ENCODE assay signal across 1 cellular context in the genomic region with DNA sequence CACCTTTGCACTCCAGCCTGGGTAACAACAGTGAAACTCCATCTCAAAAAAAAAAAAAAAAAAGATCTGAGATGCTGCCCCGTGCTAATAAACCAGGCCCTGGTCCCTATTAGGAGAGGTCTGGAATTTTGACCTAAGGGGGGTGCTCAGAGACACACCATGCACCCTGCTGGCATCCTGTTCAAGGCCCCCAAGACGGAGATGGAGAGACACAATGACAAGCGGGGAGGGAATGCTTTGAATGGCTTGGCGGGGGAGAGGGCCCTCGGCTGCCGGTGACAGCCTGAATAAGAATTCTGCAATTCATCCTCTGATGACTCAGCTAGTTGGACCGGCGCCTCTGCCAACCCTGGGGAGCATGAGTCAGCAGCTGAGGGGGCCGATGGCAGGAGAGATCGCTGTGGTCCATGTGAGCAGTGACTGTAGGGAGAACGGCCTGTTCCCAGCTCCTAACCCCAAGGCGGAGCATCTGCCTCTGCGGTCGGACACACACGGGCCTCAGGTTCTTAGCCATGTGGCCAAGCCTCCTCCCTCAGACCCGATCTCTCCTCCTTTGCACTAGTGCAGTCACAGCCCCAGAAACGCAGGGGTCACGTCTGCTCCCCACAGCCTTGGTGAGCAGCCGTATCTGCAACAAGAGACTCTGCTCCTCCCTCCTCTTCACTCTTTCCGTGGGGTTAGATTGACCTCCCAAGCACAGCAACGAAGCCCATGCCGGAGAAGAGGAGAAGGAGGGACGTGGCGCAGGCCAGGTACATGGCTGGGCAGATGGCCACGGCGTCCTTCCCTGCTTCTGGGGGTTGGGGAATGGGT.
TF ChIP-seq lines count a peak whose summit lies in the region.

No MANE protein-coding gene starts in this region.

TF ChIP-seq in HepG2, 621 proteins besides CTCF, POLR2A, EP300 and RAD21 (continued from another document and continues in another):
- TF ChIP-seq ZNF646 (CRISPR knock-in tag; IDR thresholded peaks at IDR 0.05) (no peak), PHF20 (CRISPR knock-in tag; IDR thresholded peaks at IDR 0.05) (no peak), MYNN (CRISPR knock-in tag; IDR thresholded peaks at IDR 0.05; ENCODE audit: low read depth) (no peak), YEATS2 (CRISPR knock-in tag; IDR thresholded peaks at IDR 0.05; ENCODE audit: borderline replicate concordance) (no peak), ZNF296 (CRISPR knock-in tag; conservative IDR thresholded peaks at IDR 0.05) (no peak), HOXD1 (CRISPR knock-in tag; IDR thresholded peaks at IDR 0.05) (no peak), KLF9 (CRISPR knock-in tag; IDR thresholded peaks at IDR 0.05; ENCODE audit: low read depth) (no peak), MBD4 (IDR thresholded peaks at IDR 0.05; ENCODE audit: borderline replicate concordance, low read length) (no peak), HHEX (CRISPR knock-in tag; IDR thresholded peaks at IDR 0.05) (no peak), ZNF878 (CRISPR knock-in tag; IDR thresholded peaks at IDR 0.05) (peak; percentile 75; the same call in 1 of the 2 replicates), KLF11 (CRISPR knock-in tag; IDR thresholded peaks at IDR 0.05) (no peak), PRPF4 (IDR thresholded peaks at IDR 0.05; ENCODE audit: low read depth, low read length, poor library complexity, severe bottlenecking) (no peak), ZSCAN9 (CRISPR knock-in tag; IDR thresholded peaks at IDR 0.05; ENCODE audit: borderline replicate concordance) (no peak), KMT2B (CRISPR knock-in tag; IDR thresholded peaks at IDR 0.05) (no peak), NFAT5 (CRISPR knock-in tag; IDR thresholded peaks at IDR 0.05) (no peak), ZNF3 (CRISPR knock-in tag; IDR thresholded peaks at IDR 0.05) (no peak), PHF5A (CRISPR knock-in tag; IDR thresholded peaks at IDR 0.05; ENCODE audit: low read depth, unreplicated experiment) (peak; percentile 51), ARID4A (CRISPR knock-in tag; IDR thresholded peaks at IDR 0.05; ENCODE audit: borderline replicate concordance) (peak; percentile 89), TOPORS (CRISPR knock-in tag; IDR thresholded peaks at IDR 0.05) (no peak), RELA (CRISPR knock-in tag; IDR thresholded peaks at IDR 0.05) (no peak), NRL (CRISPR knock-in tag; IDR thresholded peaks at IDR 0.05; ENCODE audit: borderline replicate concordance) (no peak; the same call in 1 of the 2 replicates), TFAP4 (IDR thresholded peaks at IDR 0.05; ENCODE audit: borderline replicate concordance, low read depth) (peak; percentile 46; the same call in 1 of the 2 replicates), IKZF1 (IDR thresholded peaks at IDR 0.05) (no peak)
- TF ChIP-seq, protein P1, sequence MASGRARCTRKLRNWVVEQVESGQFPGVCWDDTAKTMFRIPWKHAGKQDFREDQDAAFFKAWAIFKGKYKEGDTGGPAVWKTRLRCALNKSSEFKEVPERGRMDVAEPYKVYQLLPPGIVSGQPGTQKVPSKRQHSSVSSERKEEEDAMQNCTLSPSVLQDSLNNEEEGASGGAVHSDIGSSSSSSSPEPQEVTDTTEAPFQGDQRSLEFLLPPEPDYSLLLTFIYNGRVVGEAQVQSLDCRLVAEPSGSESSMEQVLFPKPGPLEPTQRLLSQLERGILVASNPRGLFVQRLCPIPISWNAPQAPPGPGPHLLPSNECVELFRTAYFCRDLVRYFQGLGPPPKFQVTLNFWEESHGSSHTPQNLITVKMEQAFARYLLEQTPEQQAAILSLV (CRISPR knock-in tag; IDR thresholded peaks at IDR 0.05; ENCODE audit: borderline replicate concordance) = no peak
- TF ChIP-seq, protein P2, sequence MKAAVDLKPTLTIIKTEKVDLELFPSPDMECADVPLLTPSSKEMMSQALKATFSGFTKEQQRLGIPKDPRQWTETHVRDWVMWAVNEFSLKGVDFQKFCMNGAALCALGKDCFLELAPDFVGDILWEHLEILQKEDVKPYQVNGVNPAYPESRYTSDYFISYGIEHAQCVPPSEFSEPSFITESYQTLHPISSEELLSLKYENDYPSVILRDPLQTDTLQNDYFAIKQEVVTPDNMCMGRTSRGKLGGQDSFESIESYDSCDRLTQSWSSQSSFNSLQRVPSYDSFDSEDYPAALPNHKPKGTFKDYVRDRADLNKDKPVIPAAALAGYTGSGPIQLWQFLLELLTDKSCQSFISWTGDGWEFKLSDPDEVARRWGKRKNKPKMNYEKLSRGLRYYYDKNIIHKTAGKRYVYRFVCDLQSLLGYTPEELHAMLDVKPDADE (CRISPR knock-in tag; IDR thresholded peaks at IDR 0.05) = no peak
- TF ChIP-seq, protein P3, sequence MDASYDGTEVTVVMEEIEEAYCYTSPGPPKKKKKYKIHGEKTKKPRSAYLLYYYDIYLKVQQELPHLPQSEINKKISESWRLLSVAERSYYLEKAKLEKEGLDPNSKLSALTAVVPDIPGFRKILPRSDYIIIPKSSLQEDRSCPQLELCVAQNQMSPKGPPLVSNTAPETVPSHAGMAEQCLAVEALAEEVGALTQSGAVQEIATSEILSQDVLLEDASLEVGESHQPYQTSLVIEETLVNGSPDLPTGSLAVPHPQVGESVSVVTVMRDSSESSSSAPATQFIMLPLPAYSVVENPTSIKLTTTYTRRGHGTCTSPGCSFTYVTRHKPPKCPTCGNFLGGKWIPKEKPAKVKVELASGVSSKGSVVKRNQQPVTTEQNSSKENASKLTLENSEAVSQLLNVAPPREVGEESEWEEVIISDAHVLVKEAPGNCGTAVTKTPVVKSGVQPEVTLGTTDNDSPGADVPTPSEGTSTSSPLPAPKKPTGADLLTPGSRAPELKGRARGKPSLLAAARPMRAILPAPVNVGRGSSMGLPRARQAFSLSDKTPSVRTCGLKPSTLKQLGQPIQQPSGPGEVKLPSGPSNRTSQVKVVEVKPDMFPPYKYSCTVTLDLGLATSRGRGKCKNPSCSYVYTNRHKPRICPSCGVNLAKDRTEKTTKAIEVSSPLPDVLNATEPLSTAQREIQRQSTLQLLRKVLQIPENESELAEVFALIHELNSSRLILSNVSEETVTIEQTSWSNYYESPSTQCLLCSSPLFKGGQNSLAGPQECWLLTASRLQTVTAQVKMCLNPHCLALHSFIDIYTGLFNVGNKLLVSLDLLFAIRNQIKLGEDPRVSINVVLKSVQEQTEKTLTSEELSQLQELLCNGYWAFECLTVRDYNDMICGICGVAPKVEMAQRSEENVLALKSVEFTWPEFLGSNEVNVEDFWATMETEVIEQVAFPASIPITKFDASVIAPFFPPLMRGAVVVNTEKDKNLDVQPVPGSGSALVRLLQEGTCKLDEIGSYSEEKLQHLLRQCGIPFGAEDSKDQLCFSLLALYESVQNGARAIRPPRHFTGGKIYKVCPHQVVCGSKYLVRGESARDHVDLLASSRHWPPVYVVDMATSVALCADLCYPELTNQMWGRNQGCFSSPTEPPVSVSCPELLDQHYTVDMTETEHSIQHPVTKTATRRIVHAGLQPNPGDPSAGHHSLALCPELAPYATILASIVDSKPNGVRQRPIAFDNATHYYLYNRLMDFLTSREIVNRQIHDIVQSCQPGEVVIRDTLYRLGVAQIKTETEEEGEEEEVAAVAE (CRISPR knock-in tag; IDR thresholded peaks at IDR 0.05; ENCODE audit: borderline replicate concordance) = no peak
